7 cellular contexts compared by ENCODE assay signal in genomic region chr9:90801507-90802289, GRCh38. TPM values are rescaled to one million over a fixed set of nuclear protein-coding genes. Genes with fewer than 3 reads are reported as not detected.
A peak's percentile ranks its signal among the peaks of the same experiment; 100 is the strongest.
DNase-seq lines count a peak whose midpoint lies in the region; ATAC-seq, FAIRE-seq and TF ChIP-seq lines count a peak whose summit lies in the region.

SYK (plus strand) TSS chr9:90801819; CDS start chr9:90843899, 42,080 bp downstream.

- H3K27me3 ChIP-seq in iPS-15b (ENCODE audit: control insufficient read depth, insufficient read depth, low read length) (peaks cover 21% of the 10 kb centered on the region), spleen (replicated peaks in 1 of 7) (peaks cover 0 to 31% (median 12%) of the 10 kb centered on the region in 7 donors), osteoblast (ENCODE audit: insufficient read depth, low read length) (peaks cover 24% of the 10 kb centered on the region)

- H3K4me1 ChIP-seq in iPS-15b (ENCODE audit: control insufficient read depth, insufficient read depth, low read length) (no peaks in the 10 kb centered on the region), spleen (peaks cover 24 to 93% (median 59%) of the 10 kb centered on the region in 6 donors), osteoblast (ENCODE audit: insufficient read depth, low read length) (no peaks in the 10 kb centered on the region)

- H3K27ac ChIP-seq in spleen (peak within 1 kb of the TSS; percentile 69 to 96 (median 90)), osteoblast (ENCODE audit: low read depth, low read length) (no peak within 1 kb of the TSS)

- no peak for FAIRE-seq in GM12891 (lab: Jason Lieb, UNC)

- 0 to 3% (median 1%) methylated on average over 63 to 82 of the region's 82 CpGs for WGBS in spleen, 5 donors

- H3K4me3 ChIP-seq in iPS-15b (ENCODE audit: low read depth, low read length) (peak within 1 kb of the TSS; percentile 59), spleen (peak within 1 kb of the TSS; percentile 38 to 72 (median 51)), osteoblast (ENCODE audit: insufficient read depth, low read length) (no peak within 1 kb of the TSS)

- H3K9me3 ChIP-seq in iPS-15b (ENCODE audit: control insufficient read depth, insufficient read depth, low read length), result no peaks in the 10 kb centered on the region
- no peaks in the 10 kb centered on the region for H3K9me3 ChIP-seq in spleen
- H3K9me3 ChIP-seq in osteoblast (ENCODE audit: low read depth, low read length), result no peaks in the 10 kb centered on the region

- H3K27ac Mint-ChIP-seq in activated CD8-positive, alpha-beta T cell treated with anti-CD3 and anti-CD28 coated beads, Interleukin-2, amount 10 ng/mL, durations not matched to agents 7 days and 5 days, result no peak within 1 kb of the TSS

- H3K4me3 Mint-ChIP-seq in activated CD8-positive, alpha-beta T cell treated with anti-CD3 and anti-CD28 coated beads, Interleukin-2, amount 10 ng/mL, durations not matched to agents 7 days and 5 days, result peak within 1 kb of the TSS; percentile 61

- DNase-seq in GM12891 (ENCODE audit: insufficient read length, low spot score) (no peak), MV-4-11 (lab: John Stamatoyannopoulos, UW) (peak; percentile 83), spleen (peak; percentile 96), osteoblast (ENCODE audit: insufficient read length, low spot score, missing footprints) (no peak)
- DNase-seq in activated CD8-positive, alpha-beta T cell treated with anti-CD3 and anti-CD28 coated beads, Interleukin-2, amount 10 ng/mL, durations not matched to agents 7 days and 5 days, result no peak

- ATAC-seq in GM21576 (IDR thresholded peaks at IDR 0.05; ENCODE audit: unreplicated experiment), result peak; percentile 33
- ATAC-seq in activated CD8-positive, alpha-beta T cell treated with anti-CD3 and anti-CD28 coated beads, Interleukin-2, amount 10 ng/mL, durations not matched to agents 7 days and 5 days, result peak; percentile 66

- no peaks in the 10 kb centered on the region for H3K79me2 ChIP-seq in osteoblast (ENCODE audit: insufficient read depth, low read length)

- H3K27me3 Mint-ChIP-seq in activated CD8-positive, alpha-beta T cell treated with anti-CD3 and anti-CD28 coated beads, Interleukin-2, amount 10 ng/mL, durations not matched to agents 7 days and 5 days (ENCODE audit: low read depth), result peaks cover 68% of the 10 kb centered on the region

- H3K36me3 Mint-ChIP-seq in activated CD8-positive, alpha-beta T cell treated with anti-CD3 and anti-CD28 coated beads, Interleukin-2, amount 10 ng/mL, durations not matched to agents 7 days and 5 days (ENCODE audit: low read depth), result no peaks in the 10 kb centered on the region

- H3K9me3 Mint-ChIP-seq in activated CD8-positive, alpha-beta T cell treated with anti-CD3 and anti-CD28 coated beads, Interleukin-2, amount 10 ng/mL, durations not matched to agents 7 days and 5 days (ENCODE audit: insufficient read depth), result no peaks in the 10 kb centered on the region

- H3K4me2 ChIP-seq in osteoblast (ENCODE audit: insufficient read depth, low read length), result no peak within 1 kb of the TSS

- POLR2A ChIA-PET in activated CD8-positive, alpha-beta T cell treated with anti-CD3 and anti-CD28 coated beads, Interleukin-2, amount 10 ng/mL, durations not matched to agents 7 days and 5 days (lab: Charles Lee), result no interaction called here

- TF ChIP-seq CTCF in spleen (IDR thresholded peaks at IDR 0.05 in 8 of 11, conservative IDR thresholded peaks at IDR 0.05 in 3 of 11), result no peak
- no peak for TF ChIP-seq CTCF in osteoblast (IDR thresholded peaks at IDR 0.05; ENCODE audit: extremely low read depth, low read depth, low read length)

- TF ChIP-seq POLR2A in GM12891 (IDR thresholded peaks at IDR 0.05; ENCODE audit: low read depth, low read length), result no peak
- peak in 2 of 3 donors; percentile 68 to 78 for TF ChIP-seq POLR2A in spleen (IDR thresholded peaks at IDR 0.05)

- CTCF ChIA-PET in activated CD8-positive, alpha-beta T cell treated with anti-CD3 and anti-CD28 coated beads, Interleukin-2, amount 10 ng/mL, durations not matched to agents 7 days and 5 days (lab: Charles Lee), result no interaction called here

- H3K36me3 ChIP-seq in iPS-15b (ENCODE audit: control insufficient read depth, insufficient read depth, low read length) (no peaks in the 10 kb centered on the region), spleen (peaks cover 0 to under 1% (median 0%) of the 10 kb centered on the region in 6 donors), osteoblast (ENCODE audit: insufficient read depth, low read length) (no peaks in the 10 kb centered on the region)

- intact Hi-C loops in spleen (cut with DNase I; ENCODE audit: low total_unique reads), result no loop called here

- peaks cover 5% of the 10 kb centered on the region for H3K4me1 Mint-ChIP-seq in activated CD8-positive, alpha-beta T cell treated with anti-CD3 and anti-CD28 coated beads, Interleukin-2, amount 10 ng/mL, durations not matched to agents 7 days and 5 days (ENCODE audit: low read depth)

- no peaks in the 10 kb centered on the region for H4K20me1 ChIP-seq in osteoblast (ENCODE audit: insufficient read depth, low read length)

- no peak within 1 kb of the TSS for H2AFZ ChIP-seq in osteoblast (ENCODE audit: low read length)

- H3K9ac ChIP-seq in iPS-15b (ENCODE audit: low read depth, low read length), result no peak within 1 kb of the TSS

TF ChIP-seq in GM12891, 5 proteins besides CTCF, POLR2A, EP300 and RAD21:
- TF ChIP-seq POLR2AphosphoS5 (IDR thresholded peaks at IDR 0.05; ENCODE audit: low read depth, low read length), result no peak
- TF ChIP-seq SPI1 (IDR thresholded peaks at IDR 0.05; ENCODE audit: low read depth, low read length), result peak; percentile 76

RNA-seq across cellular contexts. Expression of gene SYK, which starts in this region (rescaled TPM):
- polyA plus RNA-seq in GM12891 (2012; ENCODE audit: low read depth, missing spikeins), result 21.7 TPM
- under 1 TPM; 0.13 TPM for total RNA-seq in activated CD8-positive, alpha-beta T cell treated with anti-CD3 and anti-CD28 coated beads, Interleukin-2, amount 10 ng/mL, durations not matched to agents 7 days and 5 days
- total RNA-seq in spleen, result 100 to 1,000 TPM in 6 of 7 donors, 10 to 100 TPM in 1; 97.4 to 152 (median 119) TPM
- 10 to 100 TPM; 42.6 to 55.0 (median 48.0) TPM for polyA plus RNA-seq in spleen
- not detected in 2 replicates for total RNA-seq in osteoblast

Comparison
In these comparisons a context has a peak if more than half of its experiments do, and no peak if none do; other contexts are left out.
1. RNA of gene SYK (total RNA-seq): 97.4 to 152 TPM in spleen; 0.13 TPM in activated CD8-positive, alpha-beta T cell treated with anti-CD3 and anti-CD28 coated beads, Interleukin-2, amount 10 ng/mL, durations not matched to agents 7 days and 5 days and not detected in osteoblast; every median in the first group is over 10 times any median in the second.
2. Peak in ATAC-seq in activated CD8-positive, alpha-beta T cell treated with anti-CD3 and anti-CD28 coated beads, Interleukin-2, amount 10 ng/mL, durations not matched to agents 7 days and 5 days; RNA of the gene not detected or under 1 TPM.
3. DNase-seq: peak in MV-4-11 (single experiment) and spleen (single experiment); none in GM12891 (single experiment), activated CD8-positive, alpha-beta T cell treated with anti-CD3 and anti-CD28 coated beads, Interleukin-2, amount 10 ng/mL, durations not matched to agents 7 days and 5 days (single experiment) and osteoblast (single experiment).